Comparison of ENCODE assay signal across 34 cellular contexts in the genomic region with DNA sequence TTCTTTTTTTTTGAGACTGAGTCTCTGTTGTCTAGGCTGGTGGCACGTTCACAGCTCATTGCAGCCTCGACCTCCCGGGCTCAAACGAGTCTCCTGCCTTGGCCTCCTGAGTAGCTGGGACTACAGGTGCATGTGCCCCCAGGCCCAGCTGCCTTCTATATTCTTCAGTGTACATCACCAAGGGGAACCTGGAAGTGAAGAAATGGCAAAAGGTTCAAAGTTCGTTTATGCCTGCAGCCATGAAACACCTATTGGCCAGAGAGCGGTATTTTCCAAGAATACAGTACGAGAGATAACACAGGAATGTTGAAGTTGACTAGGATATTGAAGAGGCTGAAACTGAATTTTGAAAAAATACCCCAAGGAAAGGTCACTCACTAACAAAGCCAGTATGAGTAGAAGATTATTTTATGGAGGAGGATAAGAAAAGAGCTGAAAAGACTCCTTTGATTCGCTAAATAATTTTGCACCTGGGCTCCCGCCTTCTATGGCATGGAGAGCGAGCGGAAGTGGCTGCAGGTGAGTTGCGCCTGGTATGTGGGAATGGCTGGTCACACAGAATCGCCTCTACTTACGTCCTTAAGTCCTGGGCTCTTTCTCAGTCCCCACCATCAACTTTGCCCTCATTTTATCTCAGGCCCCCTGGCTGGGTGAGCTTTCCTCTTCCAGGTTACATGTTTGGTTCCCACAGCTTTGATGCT. TPM values are rescaled to one million over a fixed set of nuclear protein-coding genes. Genes with fewer than 3 reads are reported as not detected.
"Had no signal": no experiment of that assay in that cellular context is flagged by ENCODE, and none has a peak within 500 bp of the region (broad histone marks: within the 10 kb centered on the region; RNA-seq: fewer than 3 reads in every experiment).

No MANE protein-coding gene starts in this region.

- DNase-seq: activated CD4-positive, alpha-beta T cell treated with anti-CD3 and anti-CD28 coated beads for 36 hours; activated CD4-positive, alpha-beta T cell treated with anti-CD3 and anti-CD28 coated beads, Interleukin-2, amount 50 U/mL, for 4 hours; activated CD4-positive, CD25-positive, alpha-beta regulatory T cell; activated effector memory CD4-positive, alpha-beta T cell treated with Interleukin-2 at 50 U/mL for 16 hours; activated naive CD4-positive, alpha-beta T cell treated with Interleukin-2 at 50 U/mL for 16 hours; activated T-cell treated with anti-CD3 and anti-CD28 coated beads for 4 hours; cerebellar nuclear complex; colonic mucosa; effector memory CD8-positive, alpha-beta T cell; foreskin fibroblast; heart right ventricle; kidney glomerular epithelial cell; left lung; lower lobe of right lung; mesendoderm; nephron progenitor cell; ovary; retina; sigmoid colon; stimulated activated CD4-positive, alpha-beta T cell treated with anti-CD3 and anti-CD28 coated beads, Interleukin-1b, Interleukin-23, amount 100 ng/mL, for 48 hours; stimulated activated CD4-positive, alpha-beta T cell treated with anti-CD3 and anti-CD28 coated beads, Interleukin-4, amount 100 ng/mL, for 4 hours; stimulated activated CD8-positive, alpha-beta memory T cell treated with anti-CD3 and anti-CD28 coated beads, Interleukin-4, amount 100 ng/mL, for 48 hours; tibial artery had no signal

- H3K4me3 ChIP-seq: ascending aorta, cardiac muscle cell, colonic mucosa, heart right ventricle, left lung, lower lobe of right lung, ovary, prostate gland, sigmoid colon, smooth muscle cell, suprapubic skin, tibial artery had no signal

- H3K4me3 Mint-ChIP-seq: activated CD4-positive, alpha-beta T cell treated with anti-CD3 and anti-CD28 coated beads for 36 hours; activated naive CD8-positive, alpha-beta T cell; brain; effector memory CD8-positive, alpha-beta T cell; nephron progenitor cell; stimulated activated memory B cell treated with anti-CD40 and anti-IgM and Interleukin-4, amounts not matched to agents 10 μg/mL and 1 μg/mL and 100 μg/mL, for 72 hours had no signal

- FAIRE-seq: endothelial cell of umbilical vein had no signal

- H3K36me3 Mint-ChIP-seq: activated naive CD8-positive, alpha-beta T cell; brain; stimulated activated memory B cell treated with anti-CD40 and anti-IgM and Interleukin-4, amounts not matched to agents 10 μg/mL and 1 μg/mL and 100 μg/mL, for 72 hours had no signal

- H3K27ac Mint-ChIP-seq: activated CD4-positive, alpha-beta T cell treated with anti-CD3 and anti-CD28 coated beads for 36 hours; activated naive CD8-positive, alpha-beta T cell; brain; effector memory CD8-positive, alpha-beta T cell; nephron progenitor cell; stimulated activated memory B cell treated with anti-CD40 and anti-IgM and Interleukin-4, amounts not matched to agents 10 μg/mL and 1 μg/mL and 100 μg/mL, for 72 hours had no signal

- H3K4me1 Mint-ChIP-seq: activated CD4-positive, alpha-beta T cell treated with anti-CD3 and anti-CD28 coated beads for 36 hours; stimulated activated memory B cell treated with anti-CD40 and anti-IgM and Interleukin-4, amounts not matched to agents 10 μg/mL and 1 μg/mL and 100 μg/mL, for 72 hours had no signal

- ATAC-seq: activated CD4-positive, alpha-beta T cell treated with anti-CD3 and anti-CD28 coated beads for 36 hours; effector memory CD8-positive, alpha-beta T cell; heart right ventricle; left lung; lower lobe of right lung; stimulated activated memory B cell treated with anti-CD40 and anti-IgM and Interleukin-4, amounts not matched to agents 10 μg/mL and 1 μg/mL and 100 μg/mL, for 72 hours had no signal

- H3K9me3 ChIP-seq: ascending aorta, colonic mucosa, heart right ventricle, left lung, lower lobe of right lung, ovary, prostate gland, sigmoid colon, suprapubic skin, tibial artery had no signal

- H3K36me3 ChIP-seq: ascending aorta, cardiac muscle cell, colonic mucosa, left lung, lower lobe of right lung, ovary, prostate gland, sigmoid colon, suprapubic skin, tibial artery had no signal

- H3K27ac ChIP-seq: ascending aorta, cardiac muscle cell, colonic mucosa, heart right ventricle, left lung, lower lobe of right lung, ovary, prostate gland, sigmoid colon, suprapubic skin, tibial artery had no signal

- H3K27me3 Mint-ChIP-seq: activated CD4-positive, alpha-beta T cell treated with anti-CD3 and anti-CD28 coated beads for 36 hours had no signal

- H3K27me3 ChIP-seq: ascending aorta, cardiac muscle cell, colonic mucosa, heart right ventricle, left lung, ovary, sigmoid colon, suprapubic skin had no signal

- H3K4me1 ChIP-seq: ascending aorta, colonic mucosa, heart right ventricle, left lung, lower lobe of right lung, prostate gland, sigmoid colon, suprapubic skin, tibial artery had no signal

- H3K9me3 Mint-ChIP-seq: brain; effector memory CD8-positive, alpha-beta T cell; nephron progenitor cell; stimulated activated memory B cell treated with anti-CD40 and anti-IgM and Interleukin-4, amounts not matched to agents 10 μg/mL and 1 μg/mL and 100 μg/mL, for 72 hours had no signal

RNA-seq across cellular contexts. Expression of a gene that starts 9.8 kb away (rescaled TPM):
- total RNA-seq: cardiac muscle cell, dermis microvascular lymphatic vessel endothelial cell, smooth muscle cell had no signal
- polyA plus RNA-seq: cardiac muscle cell, smooth muscle cell had no signal

RNA-seq across cellular contexts. Expression of a gene that starts 48.1 kb away (rescaled TPM):
- total RNA-seq: T-helper 1 cell treated with Interleukin-12 subunit alpha and Interleukin-12 subunit beta and Interleukin-4 antibody, amounts not matched to agents 30 ng/mL and 1 ng/mL, for 36 hours had no signal
